In the genomic region with DNA sequence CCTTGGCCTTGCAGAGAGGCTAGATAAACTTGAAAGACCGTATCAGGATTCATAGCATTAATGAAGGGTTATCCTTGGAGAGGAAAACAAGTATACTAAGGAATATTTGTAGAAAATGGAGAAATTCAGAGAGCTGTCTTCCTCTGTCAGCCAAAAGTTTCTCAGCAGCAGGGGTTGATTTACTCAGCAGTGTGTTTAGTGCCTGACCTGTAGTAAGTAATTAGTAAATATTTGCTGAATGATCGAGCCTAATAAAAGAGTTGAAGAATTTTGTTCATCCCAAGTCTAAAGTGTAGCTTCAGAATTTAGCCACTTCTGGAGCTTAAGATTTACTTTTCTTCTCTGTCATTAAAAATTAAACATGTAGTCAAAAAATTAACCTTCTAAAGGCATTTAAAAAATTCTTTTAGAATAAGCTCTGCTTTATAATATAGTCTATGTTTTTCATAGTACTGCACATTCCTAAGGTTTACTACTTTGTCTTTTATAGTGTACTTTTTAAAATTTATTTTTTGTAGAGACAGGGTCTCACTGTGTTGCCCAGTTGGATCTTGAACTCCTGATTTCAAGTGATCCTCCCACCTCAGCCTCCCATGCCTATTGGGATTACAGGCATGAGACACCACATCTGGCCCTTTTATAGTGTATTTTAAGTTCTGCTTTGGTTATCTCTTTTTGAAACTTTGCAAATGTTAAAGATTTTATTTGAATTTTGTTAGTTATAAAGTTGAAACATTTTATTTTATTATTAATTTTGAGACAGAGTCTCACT, we compare ENCODE assay signal across 31 cellular contexts.
"Had no signal": no experiment of that assay in that cellular context is flagged by ENCODE, and none has a peak within 500 bp of the region (broad histone marks: within the 10 kb centered on the region; RNA-seq: fewer than 3 reads in every experiment).

No MANE protein-coding gene starts in this region.

- H3K4me3 ChIP-seq: coronary artery, esophagus squamous epithelium, heart right ventricle, lung, mucosa of descending colon, pancreas, smooth muscle cell, suprapubic skin, transverse colon, upper lobe of right lung, uterus had no signal

- H3K36me3 ChIP-seq: neutrophil, pancreas, uterus had no signal

- H3K27me3 ChIP-seq: esophagus squamous epithelium, heart right ventricle, neutrophil, pancreas, suprapubic skin, transverse colon, upper lobe of right lung, uterus had no signal

- ATAC-seq: heart right ventricle; left colon; left ventricle myocardium superior; mucosa of descending colon; natural killer cell treated with Interleukin-12 subunit alpha and Interleukin-12 subunit beta and Interleukin-15 and Interleukin-18, amount 100 ng/mL, for 72 hours; pancreas; sciatic nerve; stimulated activated naive CD8-positive, alpha-beta T cell treated with anti-CD3 and anti-CD28 coated beads, Interleukin-15, amount 100 ng/mL, for 72 hours; upper lobe of right lung had no signal

- DNase-seq: dermis blood vessel endothelial cell; effector memory CD4-positive, alpha-beta T cell; erythroblast; esophagus squamous epithelium; foreskin melanocyte; glutamatergic neuron; heart right ventricle; hippocampal formation; islet precursor cell; kidney glomerular epithelial cell; left colon; left ventricle myocardium superior; mucosa of descending colon; naive B cell; pancreas; stimulated activated CD4-positive, alpha-beta T cell treated with anti-CD3 and anti-CD28 coated beads, Interleukin-12 subunit alpha, Interleukin-12 subunit beta, amount 100 ng/mL, for 4 hours; stimulated activated CD4-positive, alpha-beta T cell treated with anti-CD3 and anti-CD28 coated beads, Interleukin-1b, Interleukin-23, amount 100 ng/mL, for 48 hours; stimulated activated CD4-positive, alpha-beta T cell treated with anti-CD3 and anti-CD28 coated beads, Interleukin-4, amount 100 ng/mL, for 1 hour; stimulated activated CD8-positive, alpha-beta memory T cell treated with anti-CD3 and anti-CD28 coated beads, Interleukin-4, amount 100 ng/mL, for 48 hours; stimulated activated naive CD4-positive, alpha-beta T cell; stimulated activated naive CD8-positive, alpha-beta T cell treated with anti-CD3 and anti-CD28 coated beads, Interleukin-15, amount 100 ng/mL, for 72 hours; transverse colon; upper lobe of right lung; uterus had no signal

- H3K27ac ChIP-seq: coronary artery, esophagus squamous epithelium, heart right ventricle, neutrophil, pancreas, suprapubic skin, transverse colon, upper lobe of right lung, uterus had no signal

- H3K9me3 ChIP-seq: esophagus squamous epithelium, heart right ventricle, mucosa of descending colon, neutrophil, pancreas, suprapubic skin, transverse colon, upper lobe of right lung, uterus had no signal

- FAIRE-seq: pancreas had no signal

- H3K4me1 ChIP-seq: esophagus squamous epithelium, heart right ventricle, pancreas, suprapubic skin, transverse colon, upper lobe of right lung, uterus had no signal

- H3K4me2 ChIP-seq: smooth muscle cell had no signal
